Comparison of ENCODE assay signal across 8 cellular contexts in genomic region chr10:75187961-75188426, GRCh38. TPM values are rescaled to one million over a fixed set of nuclear protein-coding genes. Genes with fewer than 3 reads are reported as not detected.
A peak's percentile ranks its signal among the peaks of the same experiment; 100 is the strongest.
DNase-seq lines count a peak whose midpoint lies in the region; ATAC-seq, FAIRE-seq and TF ChIP-seq lines count a peak whose summit lies in the region.

No MANE protein-coding gene starts in this region.

- H3K9me1 ChIP-seq in K562 (ENCODE audit: control insufficient read depth, insufficient read depth, low read length), result peaks cover 3% of the 10 kb centered on the region

- intact Hi-C loops in K562 (cut with micrococcal nuclease), result loop anchor here (1.0 to 5.0 kb wide), 4 partner anchors 23 to 76 kb away; partner anchors contain the start of gene SAMD8

- 79% methylated on average over 3 of the region's 3 CpGs for WGBS in K562 (ENCODE audit: insufficient coverage, low coverage, missing lambda C conversion rate)

- TF ChIP-seq EP300 in K562 (IDR thresholded peaks at IDR 0.05; ENCODE audit: low read length), result no peak; the same call in 1 of the 2 replicates

- H4K20me1 ChIP-seq in KMS-11 (ENCODE audit: insufficient read depth) (no peaks in the 10 kb centered on the region), K562 (replicated peaks; ENCODE audit: control insufficient read depth, insufficient read depth, low read length) (no peaks in the 10 kb centered on the region)

- TF ChIP-seq RAD21 in K562 (CRISPR knock-in tag; conservative IDR thresholded peaks at IDR 0.05 in 1 of 2, IDR thresholded peaks at IDR 0.05 in 1 of 2), result peak; percentile 85 to 90

- H3K9ac ChIP-seq in KMS-11 (no peak overlapping the region), K562 (ENCODE audit: insufficient read depth in 1 of 2, low read depth in 2 of 2, low read length in 2 of 2) (no peak overlapping the region), iPS-18a (ENCODE audit: low read length) (no peak overlapping the region)

- ATAC-seq in K562, result peak; percentile 79
- ATAC-seq in HG03097 (IDR thresholded peaks at IDR 0.05; ENCODE audit: low FRiP score, unreplicated experiment), result no peak

- DNase-seq in NCI-H510A treated with DMSO at 0.1 percent for 48 hours (lab: John Stamatoyannopoulos, UW) (peak; percentile 60), NCI-H510A (lab: John Stamatoyannopoulos, UW) (no peak), T1000 (lab: John Stamatoyannopoulos, UW) (peak; percentile 12), K562 (ENCODE audit: extremely low read depth in 1 of 4, low spot score in 3 of 4) (peak; percentile 46 to 85 (median 63))
- peak; percentile 63 for DNase-seq in stimulated activated CD4-positive, alpha-beta T cell treated with anti-CD3 and anti-CD28 coated beads, Interleukin-1b, Interleukin-23, amount 100 ng/mL, for 48 hours

- H3K9me3 ChIP-seq in K562 (replicated peaks; ENCODE audit: control insufficient read depth, insufficient read depth, low read depth, low read length), result no peaks in the 10 kb centered on the region
- no peaks in the 10 kb centered on the region for H3K9me3 ChIP-seq in iPS-18a (ENCODE audit: control insufficient read depth, low read depth, low read length)

- no TSS peak for BruUV-seq in K562 (replicated peaks; lab: Mats Ljungman, UMichigan)

- H3K4me2 ChIP-seq in KMS-11 (no peak overlapping the region), K562 (ENCODE audit: insufficient read depth, low read length) (no peak overlapping the region)

- CTCF ChIA-PET in K562 (lab: Yijun Ruan, JAX; ENCODE audit: low intra/inter-chr PET ratio), result interaction anchor here (1.1 to 4.9 kb wide), 3 partner anchors 23 to 47 kb away, joined by 3 to 45 read pairs (median 38); partner anchors contain the start of gene COMTD1

- H3K27me3 ChIP-seq in KMS-11 (ENCODE audit: insufficient read depth, low read depth) (no peaks in the 10 kb centered on the region), K562 (ENCODE audit: control insufficient read depth in 2 of 2, insufficient read depth in 2 of 2, low read length in 2 of 2) (no peaks in the 10 kb centered on the region), iPS-18a (ENCODE audit: control insufficient read depth, insufficient read depth, low read length) (no peaks in the 10 kb centered on the region)

- in situ Hi-C loops in K562 (cut with MboI), result no loop called here

- H3K79me2 ChIP-seq in KMS-11 (ENCODE audit: insufficient read depth, low read depth), result no peaks in the 10 kb centered on the region
- no peaks in the 10 kb centered on the region for H3K79me2 ChIP-seq in K562 (ENCODE audit: control insufficient read depth, insufficient read depth, low read length)

- no peak overlapping the region for H2AFZ ChIP-seq in KMS-11 (ENCODE audit: low read depth)
- H2AFZ ChIP-seq in K562 (ENCODE audit: low read depth, low read length), result peak overlapping the region; percentile 70; the same call in 1 of the 2 replicates

- H3K27ac ChIP-seq in KMS-11, result no peak overlapping the region
- H3K27ac ChIP-seq in K562 (ENCODE audit: extremely low read depth, low read depth, low read length), result no peak overlapping the region
- H3K27ac ChIP-seq in iPS-18a (ENCODE audit: low read length), result peak overlapping the region; percentile 35

- peaks cover 10% of the 10 kb centered on the region for H3K4me1 ChIP-seq in KMS-11 (ENCODE audit: low read depth, poor library complexity, severe bottlenecking)
- peaks cover 6 to 23% of the 10 kb centered on the region in 2 experiments; a peak in 4 of 5 replicates for H3K4me1 ChIP-seq in K562 (replicated peaks in 1 of 2; ENCODE audit: control insufficient read depth in 2 of 2, insufficient read depth in 2 of 2, low read length in 2 of 2)
- H3K4me1 ChIP-seq in iPS-18a (ENCODE audit: control insufficient read depth, low read depth, low read length), result peaks cover 4% of the 10 kb centered on the region

- POLR2A ChIA-PET in K562 (lab: Yijun Ruan, JAX), result interaction anchor here (0.7 to 1.9 kb wide), 5 partner anchors 18 to 199 kb away, joined by 3 to 5 read pairs (median 4); no protein-coding TSS in a partner anchor

- TF ChIP-seq CTCF in KMS-11 (conservative IDR thresholded peaks at IDR 0.05; ENCODE audit: low read depth, low read length), result peak; percentile 78
- TF ChIP-seq CTCF in K562 (IDR thresholded peaks at IDR 0.05 in 2 of 3, conservative IDR thresholded peaks at IDR 0.05 in 1 of 3; ENCODE audit: insufficient read depth in 2 of 3, low read depth in 1 of 3, low read length in 3 of 3), result peak; percentile 86 to 97 (median 92)

- FAIRE-seq in K562 (lab: Jason Lieb, UNC), result peak; percentile 89

- no peak overlapping the region for H3K4me3 ChIP-seq in KMS-11 (IDR thresholded peaks at IDR 0.05; ENCODE audit: insufficient read depth, low read depth, low read length)
- H3K4me3 ChIP-seq in K562, result no peak overlapping the region
- no peak overlapping the region for H3K4me3 ChIP-seq in iPS-18a (ENCODE audit: low read length)

- H3K36me3 ChIP-seq in KMS-11 (ENCODE audit: insufficient read depth) (no peaks in the 10 kb centered on the region), K562 (ENCODE audit: control insufficient read depth, insufficient read depth, low read length) (no peaks in the 10 kb centered on the region), iPS-18a (ENCODE audit: control insufficient read depth, low read depth, low read length) (no peaks in the 10 kb centered on the region)

- no peak for TF ChIP-seq POLR2A in K562 (conservative IDR thresholded peaks at IDR 0.05)

TF ChIP-seq in K562, 482 proteins besides CTCF, POLR2A, EP300 and RAD21 (continues in another document):
- TF ChIP-seq GABPA (tag; conservative IDR thresholded peaks at IDR 0.05; ENCODE audit: low read depth) (peak; percentile 28; the same call in 1 of the 2 replicates), PCBP1 (IDR thresholded peaks at IDR 0.05; ENCODE audit: low read depth, low read length, poor library complexity, severe bottlenecking) (no peak), MNT (conservative IDR thresholded peaks at IDR 0.05) (no peak), TCFL5 (CRISPR knock-in tag; conservative IDR thresholded peaks at IDR 0.05) (no peak), ZNF384 (IDR thresholded peaks at IDR 0.05; ENCODE audit: low read depth, low read length) (peak; percentile 76; the same call in 1 of the 2 replicates), CTBP1 (IDR thresholded peaks at IDR 0.05; ENCODE audit: borderline replicate concordance) (peak; percentile 25; the same call in 1 of the 2 replicates), CREM (IDR thresholded peaks at IDR 0.05; ENCODE audit: low read depth) (peak; percentile 56), MEF2D (tag; conservative IDR thresholded peaks at IDR 0.05; ENCODE audit: low read depth) (no peak), ARID2 (IDR thresholded peaks at IDR 0.05) (no peak), CBX5 (IDR thresholded peaks at IDR 0.05; ENCODE audit: borderline replicate concordance, low read depth) (0 out of 2 replicates have a peak, but pooled peaks have one; percentile 39)

RNA-seq across cellular contexts. Expression of gene VDAC2, which starts 22.6 kb away (rescaled TPM):
- 126 and 193 TPM in 2 replicates for total RNA-seq in K562 (2011; cell fraction: chromatin; rRNA removed; ENCODE audit: low replicate concordance)
- 95.3 and 108 TPM in 2 replicates for total RNA-seq in K562 (2011; cell fraction: nucleolus; rRNA removed)
- 134 and 160 TPM in 2 replicates for total RNA-seq in K562 (2011; cell fraction: nucleoplasm; rRNA removed)
- total RNA-seq in K562 (2014; rRNA removed) (188 and 201 TPM in 2 replicates), K562 (2014; rRNA removed; fragmentation: Illumina TruSeq; extraction: Trizol) (450 and 500 TPM in 2 replicates), K562 (2015; rRNA removed; fragmentation: Illumina TruSeq; extraction: Trizol) (331 and 336 TPM in 2 replicates), K562 (2021) (398 and 422 TPM in 2 replicates)
- polyA plus RNA-seq in K562 (2011; rRNA removed) (139 and 166 TPM in 2 replicates), K562 (2014; fragmentation: Illumina TruSeq; extraction: Trizol) (379 and 424 TPM in 2 replicates), K562 (2014; fragmentation: Nextera tagmentation; extraction: Ambion mirVana) (100 to 1,000 TPM; 208 to 250 TPM), K562 (2014; rRNA removed) (198 and 219 TPM in 2 replicates)
- 67.4 and 154 TPM in 2 replicates for polyA plus RNA-seq in K562 (2011; cell fraction: cytosol; rRNA removed)
- 117 and 202 TPM in 2 replicates for polyA plus RNA-seq in K562 (2011; cell fraction: nucleus; rRNA removed)
- 354 and 375 TPM in 2 replicates for polyA plus RNA-seq in K562 (2012)
- polyA minus RNA-seq in K562 (2011; rRNA and poly(A)+ RNA removed), result 177 and 198 TPM in 2 replicates
- polyA minus RNA-seq in K562 (2011; cell fraction: cytosol; rRNA and poly(A)+ RNA removed), result 116 and 122 TPM in 2 replicates
- polyA minus RNA-seq in K562 (2011; cell fraction: nucleus; rRNA and poly(A)+ RNA removed), result 47.5 and 87.7 TPM in 2 replicates

RNA-seq across cellular contexts. Expression of gene COMTD1, which starts 47.8 kb away (rescaled TPM):
- 9.9 and 40.2 TPM in 2 replicates for total RNA-seq in K562 (2011; cell fraction: chromatin; rRNA removed; ENCODE audit: low replicate concordance)
- total RNA-seq in K562 (2011; cell fraction: nucleolus; rRNA removed), result 75.5 and 100 TPM in 2 replicates
- 30.5 and 32.2 TPM in 2 replicates for total RNA-seq in K562 (2011; cell fraction: nucleoplasm; rRNA removed)
- 112 and 115 TPM in 2 replicates for total RNA-seq in K562 (2014; rRNA removed)
- total RNA-seq in K562 (2014; rRNA removed; fragmentation: Illumina TruSeq; extraction: Trizol), result 3.2 and 5.0 TPM in 2 replicates
- 18.5 and 21.3 TPM in 2 replicates for total RNA-seq in K562 (2015; rRNA removed; fragmentation: Illumina TruSeq; extraction: Trizol)
- total RNA-seq in K562 (2021), result 79.9 and 82.9 TPM in 2 replicates
- polyA plus RNA-seq in K562 (2011; rRNA removed), result 13.7 and 19.5 TPM in 2 replicates
- polyA plus RNA-seq in K562 (2011; cell fraction: cytosol; rRNA removed), result 22.6 and 106 TPM in 2 replicates
- 73.7 and 157 TPM in 2 replicates for polyA plus RNA-seq in K562 (2011; cell fraction: nucleus; rRNA removed)
- 39.2 and 59.3 TPM in 2 replicates for polyA plus RNA-seq in K562 (2012)
- 4.0 and 11.3 TPM in 2 replicates for polyA plus RNA-seq in K562 (2014; fragmentation: Illumina TruSeq; extraction: Trizol)
- polyA plus RNA-seq in K562 (2014; fragmentation: Nextera tagmentation; extraction: Ambion mirVana), result 1 to 10 TPM in 1 of 2 experiments, under 1 TPM in 1; 0.41 to 1.4 TPM
- 89.4 and 98.3 TPM in 2 replicates for polyA plus RNA-seq in K562 (2014; rRNA removed)
- polyA minus RNA-seq in K562 (2011; rRNA and poly(A)+ RNA removed), result 1.0 and 2.8 TPM in 2 replicates
- 9.5 and 13.7 TPM in 2 replicates for polyA minus RNA-seq in K562 (2011; cell fraction: cytosol; rRNA and poly(A)+ RNA removed)
- polyA minus RNA-seq in K562 (2011; cell fraction: nucleus; rRNA and poly(A)+ RNA removed), result 17.2 and 17.6 TPM in 2 replicates
